1 cellular context compared by ENCODE assay signal in genomic region chr3:67569324-67569723, GRCh38.
A peak's percentile ranks its signal among the peaks of the same experiment; 100 is the strongest.
TF ChIP-seq lines count a peak whose summit lies in the region.

No MANE protein-coding gene starts in this region.

TF ChIP-seq in HepG2, 621 proteins besides CTCF, POLR2A, EP300 and RAD21 (continued from another document):
- TF ChIP-seq TFDP1 (CRISPR knock-in tag; IDR thresholded peaks at IDR 0.05; ENCODE audit: borderline replicate concordance) (no peak), ZNF563 (CRISPR knock-in tag; IDR thresholded peaks at IDR 0.05) (no peak), NBN (conservative IDR thresholded peaks at IDR 0.05) (no peak), ZNF44 (CRISPR knock-in tag; IDR thresholded peaks at IDR 0.05) (no peak), MLLT10 (CRISPR knock-in tag; IDR thresholded peaks at IDR 0.05) (no peak), ZBTB25 (CRISPR knock-in tag; IDR thresholded peaks at IDR 0.05) (no peak), NFKBIZ (CRISPR knock-in tag; IDR thresholded peaks at IDR 0.05) (no peak), ZNF414 (CRISPR knock-in tag; IDR thresholded peaks at IDR 0.05) (no peak), ZBTB1 (CRISPR knock-in tag; IDR thresholded peaks at IDR 0.05; ENCODE audit: borderline replicate concordance) (no peak), ZNF281 (CRISPR knock-in tag; IDR thresholded peaks at IDR 0.05; ENCODE audit: borderline replicate concordance) (no peak), ARHGAP35 (CRISPR knock-in tag; IDR thresholded peaks at IDR 0.05; ENCODE audit: borderline replicate concordance) (no peak), YY1 (IDR thresholded peaks at IDR 0.05; ENCODE audit: insufficient read depth, insufficient replicate concordance, low read depth, low read length) (peak; percentile 8), HNRNPH1 (optimal IDR thresholded peaks at IDR 0.05; ENCODE audit: low read depth, low read length) (no peak), ZNF644 (CRISPR knock-in tag; IDR thresholded peaks at IDR 0.05; ENCODE audit: low read depth) (peak; percentile 83), HNF4A (CRISPR knock-in tag; IDR thresholded peaks at IDR 0.05) (peak; percentile 72), HNF4G (IDR thresholded peaks at IDR 0.05; ENCODE audit: borderline replicate concordance, low read depth, low read length) (peak; percentile 48), HNF4G (CRISPR knock-in tag; IDR thresholded peaks at IDR 0.05; ENCODE audit: borderline replicate concordance, low read depth) (no peak), HOXA3 (CRISPR knock-in tag; IDR thresholded peaks at IDR 0.05) (no peak), CCAR2 (optimal IDR thresholded peaks at IDR 0.05; ENCODE audit: low read depth, low read length) (no peak), SOX6 (IDR thresholded peaks at IDR 0.05) (no peak), SOX6 (CRISPR knock-in tag; IDR thresholded peaks at IDR 0.05) (peak; percentile 57), ZNF564 (CRISPR knock-in tag; IDR thresholded peaks at IDR 0.05) (no peak), CENPX (CRISPR knock-in tag; IDR thresholded peaks at IDR 0.05) (no peak), TOPORS (CRISPR knock-in tag; IDR thresholded peaks at IDR 0.05) (no peak), SOX5 (CRISPR knock-in tag; IDR thresholded peaks at IDR 0.05; ENCODE audit: borderline replicate concordance) (peak; percentile 43; the same call in 1 of the 2 replicates), SOX13 (IDR thresholded peaks at IDR 0.05) (no peak), SOX13 (CRISPR knock-in tag; conservative IDR thresholded peaks at IDR 0.05 in 1 of 2, IDR thresholded peaks at IDR 0.05 in 1 of 2) (peak in 1 of 2 experiments; percentile 65; a peak in 2 of 4 replicates), ZNF230 (CRISPR knock-in tag; IDR thresholded peaks at IDR 0.05) (no peak)
